In genomic region chr2:3261511-3261910, GRCh38 we compare ENCODE assay signal across 22 cellular contexts.
A peak's percentile ranks its signal among the peaks of the same experiment; 100 is the strongest.
DNase-seq lines count a peak whose midpoint lies in the region; ATAC-seq and TF ChIP-seq lines count a peak whose summit lies in the region.
"Had no signal": no experiment of that assay in that cellular context is flagged by ENCODE, and none has a peak within 500 bp of the region (broad histone marks: within the 10 kb centered on the region; RNA-seq: fewer than 3 reads in every experiment).

No MANE protein-coding gene starts in this region.

- H3K9me3 Mint-ChIP-seq in stimulated activated naive CD8-positive, alpha-beta T cell treated with anti-CD3 and anti-CD28 coated beads, Interleukin-15, amount 100 ng/mL, for 72 hours: no peaks in the 10 kb centered on the region
- no peaks in the 10 kb centered on the region for H3K9me3 Mint-ChIP-seq in osteocyte (ENCODE audit: unreplicated experiment)
- H3K9me3 Mint-ChIP-seq in stimulated activated memory B cell treated with anti-CD40 and anti-IgM and Interleukin-4, amounts not matched to agents 10 μg/mL and 1 μg/mL and 100 μg/mL, for 72 hours: no peaks in the 10 kb centered on the region
- no peaks in the 10 kb centered on the region for H3K9me3 Mint-ChIP-seq in endodermal cell
- H3K9me3 Mint-ChIP-seq: CD4-positive, alpha-beta T cell; CD8-positive, alpha-beta memory T cell; HFFc6 had no signal

- 94 to 100% methylated on average over 7 to 8 of the region's 8 CpGs for WGBS in endodermal cell (ENCODE audit: insufficient coverage in 1 of 2, insufficient read length in 1 of 2), 2 experiments

- H3K27me3 ChIP-seq in endodermal cell (ENCODE audit: control insufficient read depth, insufficient read depth, low read length, poor library complexity, severe bottlenecking) (no peaks in the 10 kb centered on the region), right atrium auricular region (no peaks in the 10 kb centered on the region)
- H3K27me3 ChIP-seq: BLaER1 had no signal

- no peak overlapping the region for H3K27ac ChIP-seq in endodermal cell (ENCODE audit: low read depth, low read length)
- no peak overlapping the region for H3K27ac ChIP-seq in right atrium auricular region
- H3K27ac ChIP-seq: 22Rv1, BLaER1, C4-2B had no signal

- TF ChIP-seq CTCF in osteocyte (IDR thresholded peaks at IDR 0.05) (no peak), endodermal cell (conservative IDR thresholded peaks at IDR 0.05) (no peak), right atrium auricular region (IDR thresholded peaks at IDR 0.05) (no peak)

- H3K9ac ChIP-seq in endodermal cell (ENCODE audit: extremely low read depth, low read length, poor library complexity, severe bottlenecking): no peak overlapping the region
- H3K9ac ChIP-seq: BLaER1 had no signal

- H3K27ac Mint-ChIP-seq in stimulated activated naive CD8-positive, alpha-beta T cell treated with anti-CD3 and anti-CD28 coated beads, Interleukin-15, amount 100 ng/mL, for 72 hours: no peak overlapping the region
- no peak overlapping the region for H3K27ac Mint-ChIP-seq in osteocyte (ENCODE audit: unreplicated experiment)
- H3K27ac Mint-ChIP-seq in stimulated activated memory B cell treated with anti-CD40 and anti-IgM and Interleukin-4, amounts not matched to agents 10 μg/mL and 1 μg/mL and 100 μg/mL, for 72 hours: peak overlapping the region; percentile 6
- no peak overlapping the region for H3K27ac Mint-ChIP-seq in endodermal cell
- H3K27ac Mint-ChIP-seq: B cell; CD4-positive, alpha-beta T cell; HFFc6 had no signal

- ATAC-seq in stimulated activated naive CD8-positive, alpha-beta T cell treated with anti-CD3 and anti-CD28 coated beads, Interleukin-15, Interleukin-2, amounts not matched to agents 100 U/mL and 50 U/mL, for 24 hours: peak; percentile 12
- no peak for ATAC-seq in stimulated activated naive CD8-positive, alpha-beta T cell treated with anti-CD3 and anti-CD28 coated beads, Interleukin-15, amount 100 ng/mL, for 72 hours
- no peak for ATAC-seq in left lobe of liver
- no peak for ATAC-seq in stimulated activated memory B cell treated with anti-CD40 and anti-IgM and Interleukin-4, amounts not matched to agents 10 μg/mL and 1 μg/mL and 100 μg/mL, for 72 hours
- ATAC-seq: GM12878 had no signal

- H3K4me1 ChIP-seq in endodermal cell (ENCODE audit: control insufficient read depth, insufficient read depth, low read length) (peaks cover 8% of the 10 kb centered on the region), right atrium auricular region (peaks cover 0 to 7% of the 10 kb centered on the region in 2 donors)

- peaks cover 18% of the 10 kb centered on the region for H3K4me1 Mint-ChIP-seq in stimulated activated naive CD8-positive, alpha-beta T cell treated with anti-CD3 and anti-CD28 coated beads, Interleukin-15, amount 100 ng/mL, for 72 hours
- peaks cover 2% of the 10 kb centered on the region for H3K4me1 Mint-ChIP-seq in osteocyte (ENCODE audit: unreplicated experiment)
- H3K4me1 Mint-ChIP-seq in stimulated activated memory B cell treated with anti-CD40 and anti-IgM and Interleukin-4, amounts not matched to agents 10 μg/mL and 1 μg/mL and 100 μg/mL, for 72 hours: peaks cover 9% of the 10 kb centered on the region
- peaks cover 16% of the 10 kb centered on the region for H3K4me1 Mint-ChIP-seq in endodermal cell

- H3K9me3 ChIP-seq in endodermal cell (ENCODE audit: control insufficient read depth, low read length) (no peaks in the 10 kb centered on the region), right atrium auricular region (no peaks in the 10 kb centered on the region)
- H3K9me3 ChIP-seq: BLaER1, HAP-1 had no signal

- H3K4me3 Mint-ChIP-seq in stimulated activated naive CD8-positive, alpha-beta T cell treated with anti-CD3 and anti-CD28 coated beads, Interleukin-15, amount 100 ng/mL, for 72 hours: no peak overlapping the region
- no peak overlapping the region for H3K4me3 Mint-ChIP-seq in osteocyte (ENCODE audit: unreplicated experiment)
- no peak overlapping the region for H3K4me3 Mint-ChIP-seq in stimulated activated memory B cell treated with anti-CD40 and anti-IgM and Interleukin-4, amounts not matched to agents 10 μg/mL and 1 μg/mL and 100 μg/mL, for 72 hours
- H3K4me3 Mint-ChIP-seq in endodermal cell: no peak overlapping the region
- H3K4me3 Mint-ChIP-seq: B cell; CD4-positive, alpha-beta T cell; CD8-positive, alpha-beta memory T cell; HFFc6 had no signal

- H3K36me3 Mint-ChIP-seq in osteocyte (ENCODE audit: unreplicated experiment) (peaks cover 6% of the 10 kb centered on the region), endodermal cell (ENCODE audit: low read depth) (peaks cover 2% of the 10 kb centered on the region)
- H3K36me3 Mint-ChIP-seq in stimulated activated memory B cell treated with anti-CD40 and anti-IgM and Interleukin-4, amounts not matched to agents 10 μg/mL and 1 μg/mL and 100 μg/mL, for 72 hours: peaks cover 57% of the 10 kb centered on the region

- no peaks in the 10 kb centered on the region for H3K27me3 Mint-ChIP-seq in stimulated activated naive CD8-positive, alpha-beta T cell treated with anti-CD3 and anti-CD28 coated beads, Interleukin-15, amount 100 ng/mL, for 72 hours
- no peaks in the 10 kb centered on the region for H3K27me3 Mint-ChIP-seq in osteocyte (ENCODE audit: unreplicated experiment)
- H3K27me3 Mint-ChIP-seq in stimulated activated memory B cell treated with anti-CD40 and anti-IgM and Interleukin-4, amounts not matched to agents 10 μg/mL and 1 μg/mL and 100 μg/mL, for 72 hours: no peaks in the 10 kb centered on the region
- no peaks in the 10 kb centered on the region for H3K27me3 Mint-ChIP-seq in endodermal cell (ENCODE audit: insufficient read depth)
- H3K27me3 Mint-ChIP-seq: B cell; CD4-positive, alpha-beta T cell; CD8-positive, alpha-beta memory T cell had no signal

- DNase-seq in stimulated activated naive CD8-positive, alpha-beta T cell treated with anti-CD3 and anti-CD28 coated beads, Interleukin-15, Interleukin-2, amounts not matched to agents 100 U/mL and 50 U/mL, for 24 hours: no peak
- no peak for DNase-seq in stimulated activated naive CD8-positive, alpha-beta T cell treated with anti-CD3 and anti-CD28 coated beads, Interleukin-15, amount 100 ng/mL, for 72 hours
- DNase-seq in left lobe of liver (ENCODE audit: low spot score): peak; percentile 28
- peak; percentile 70 for DNase-seq in osteocyte (ENCODE audit: extremely low spot score, unreplicated experiment)
- DNase-seq in endodermal cell: no peak
- DNase-seq in stimulated activated CD4-positive, alpha-beta T cell treated with anti-CD3 and anti-CD28 coated beads, Interleukin-15, amount 100 ng/mL, for 24 hours: no peak
- no peak for DNase-seq in right atrium auricular region (ENCODE audit: low spot score)
- DNase-seq: CD4-positive, alpha-beta T cell; CD8-positive, alpha-beta memory T cell; DMS 273 treated with DMSO at 0.1 percent for 48 hours; DMS79; EL; GDM1; GOT3; HFFc6 had no signal

- no peak overlapping the region for H3K4me3 ChIP-seq in endodermal cell (ENCODE audit: low read length)
- no peak overlapping the region for H3K4me3 ChIP-seq in right atrium auricular region
- H3K4me3 ChIP-seq: BLaER1, GM12878, HAP-1 had no signal

- H3K36me3 ChIP-seq in endodermal cell (ENCODE audit: control insufficient read depth, insufficient read depth, low read length) (peaks cover 7% of the 10 kb centered on the region), right atrium auricular region (no peaks in the 10 kb centered on the region)
- H3K36me3 ChIP-seq: HAP-1 had no signal

Comparison
In these comparisons a context has a peak if more than half of its experiments do, and no peak if none do; other contexts are left out.
1. DNase-seq: peak in left lobe of liver (single experiment) and osteocyte (single experiment); none in stimulated activated naive CD8-positive, alpha-beta T cell treated with anti-CD3 and anti-CD28 coated beads, Interleukin-15, Interleukin-2, amounts not matched to agents 100 U/mL and 50 U/mL, for 24 hours (single experiment), stimulated activated naive CD8-positive, alpha-beta T cell treated with anti-CD3 and anti-CD28 coated beads, Interleukin-15, amount 100 ng/mL, for 72 hours (0 of 2), endodermal cell (single experiment), stimulated activated CD4-positive, alpha-beta T cell treated with anti-CD3 and anti-CD28 coated beads, Interleukin-15, amount 100 ng/mL, for 24 hours (single experiment) and right atrium auricular region (single experiment).